In genomic region chr6:157223021-157223430, GRCh38 we compare ENCODE assay signal across 12 cellular contexts.
DNase-seq lines count a peak whose midpoint lies in the region; ATAC-seq, FAIRE-seq and TF ChIP-seq lines count a peak whose summit lies in the region.
"Had no signal": no experiment of that assay in that cellular context is flagged by ENCODE, and none has a peak within 500 bp of the region (broad histone marks: within the 10 kb centered on the region; RNA-seq: fewer than 3 reads in every experiment).

No MANE protein-coding gene starts in this region.

- POLR2A ChIA-PET in activated CD4-positive, alpha-beta memory T cell treated with anti-CD3 and anti-CD28 coated beads, Interleukin-2, amount 10 ng/mL, durations not matched to agents 7 days and 5 days (lab: Charles Lee) = interaction anchor here (1.2 kb wide), 3 partner anchors 12 to 100 kb away, joined by 4 to 7 read pairs (median 4); partner anchors contain the start of gene TMEM242
- POLR2A ChIA-PET in activated CD4-positive, alpha-beta memory T cell treated with anti-CD3 and anti-CD28 coated beads for 36 hours (lab: Charles Lee) = interaction anchor here (0.9 to 1.8 kb wide), 2 partner anchors 9 to 13 kb away, joined by 3 to 4 read pairs; no protein-coding TSS in a partner anchor

- no peaks in the 10 kb centered on the region for H3K36me3 Mint-ChIP-seq in activated CD4-positive, alpha-beta memory T cell treated with anti-CD3 and anti-CD28 coated beads, Interleukin-2, amount 10 ng/mL, durations not matched to agents 7 days and 5 days (ENCODE audit: low read depth)
- H3K36me3 Mint-ChIP-seq in activated CD4-positive, alpha-beta memory T cell treated with anti-CD3 and anti-CD28 coated beads for 36 hours = no peaks in the 10 kb centered on the region
- H3K36me3 Mint-ChIP-seq: brain had no signal

- H3K9me3 Mint-ChIP-seq in activated CD4-positive, alpha-beta memory T cell treated with anti-CD3 and anti-CD28 coated beads, Interleukin-2, amount 10 ng/mL, durations not matched to agents 7 days and 5 days = no peaks in the 10 kb centered on the region
- no peaks in the 10 kb centered on the region for H3K9me3 Mint-ChIP-seq in activated CD4-positive, alpha-beta memory T cell treated with anti-CD3 and anti-CD28 coated beads for 36 hours

- no peak overlapping the region for H3K4me3 Mint-ChIP-seq in activated CD4-positive, alpha-beta memory T cell treated with anti-CD3 and anti-CD28 coated beads, Interleukin-2, amount 10 ng/mL, durations not matched to agents 7 days and 5 days
- no peak overlapping the region for H3K4me3 Mint-ChIP-seq in activated CD4-positive, alpha-beta memory T cell treated with anti-CD3 and anti-CD28 coated beads for 36 hours
- H3K4me3 Mint-ChIP-seq: brain had no signal

- H3K4me3 ChIP-seq in spleen (peak overlapping the region in 1 of 8 donors; percentile 44), stomach (no peak overlapping the region)
- H3K4me3 ChIP-seq: esophagus squamous epithelium had no signal

- 27 to 69% (median 36%) methylated on average over 2 to 11 of the region's 11 CpGs for WGBS in spleen, 5 donors
- 80 to 89% (median 82%) methylated on average over 10 to 11 of the region's 11 CpGs for WGBS in stomach, 5 donors

- H3K27ac Mint-ChIP-seq in activated CD4-positive, alpha-beta memory T cell treated with anti-CD3 and anti-CD28 coated beads, Interleukin-2, amount 10 ng/mL, durations not matched to agents 7 days and 5 days = peak overlapping the region; percentile 45
- no peak overlapping the region for H3K27ac Mint-ChIP-seq in activated CD4-positive, alpha-beta memory T cell treated with anti-CD3 and anti-CD28 coated beads for 36 hours

- TF ChIP-seq CTCF in spleen (IDR thresholded peaks at IDR 0.05 in 8 of 11, conservative IDR thresholded peaks at IDR 0.05 in 3 of 11) (no peak), stomach (IDR thresholded peaks at IDR 0.05) (no peak)

- TF ChIP-seq EP300 in stomach (IDR thresholded peaks at IDR 0.05) = no peak

- DNase-seq in activated CD4-positive, alpha-beta memory T cell treated with anti-CD3 and anti-CD28 coated beads, Interleukin-2, amount 10 ng/mL, durations not matched to agents 7 days and 5 days = no peak
- no peak for DNase-seq in activated CD4-positive, alpha-beta memory T cell treated with anti-CD3 and anti-CD28 coated beads for 36 hours
- peak; percentile 52 for DNase-seq in SKM-1 treated with dmso at 0.1 percent for 144 hours (lab: John Stamatoyannopoulos, UW; ENCODE audit: unreplicated experiment)
- DNase-seq in spleen = peak; percentile 79
- no peak for DNase-seq in HTR-8/SVneo (ENCODE audit: insufficient read length, low spot score)
- DNase-seq in stomach = no peak
- DNase-seq in globus pallidus (ENCODE audit: low spot score) = no peak
- DNase-seq: activated CD4-positive, alpha-beta T cell treated with anti-CD3 and anti-CD28 coated beads for 4 hours; esophagus squamous epithelium had no signal

- H3K9me3 ChIP-seq in spleen (no peaks in the 10 kb centered on the region), stomach (no peaks in the 10 kb centered on the region)
- H3K9me3 ChIP-seq: esophagus squamous epithelium had no signal

- TF ChIP-seq POLR2A in spleen (IDR thresholded peaks at IDR 0.05) = no peak
- TF ChIP-seq POLR2A in stomach (IDR thresholded peaks at IDR 0.05) = no peak

- intact Hi-C loops in activated CD4-positive, alpha-beta memory T cell treated with anti-CD3 and anti-CD28 coated beads for 36 hours (cut with micrococcal nuclease) = loop anchor here (5.0 kb wide), 1 partner anchor 121 kb away; no protein-coding TSS in a partner anchor
- intact Hi-C loops in spleen (cut with DNase I; ENCODE audit: low total_unique reads) = no loop called here
- intact Hi-C loops in stomach (cut with DNase I; ENCODE audit: low total_unique reads) = loop anchor here (10.0 kb wide), 1 partner anchor 52 kb away; no protein-coding TSS in a partner anchor

- no peaks in the 10 kb centered on the region for H3K27me3 Mint-ChIP-seq in activated CD4-positive, alpha-beta memory T cell treated with anti-CD3 and anti-CD28 coated beads, Interleukin-2, amount 10 ng/mL, durations not matched to agents 7 days and 5 days
- H3K27me3 Mint-ChIP-seq in activated CD4-positive, alpha-beta memory T cell treated with anti-CD3 and anti-CD28 coated beads for 36 hours = no peaks in the 10 kb centered on the region

- peaks cover 0 to 3% (median 0%) of the 10 kb centered on the region in 7 donors for H3K27me3 ChIP-seq in spleen (replicated peaks in 1 of 7)
- no peaks in the 10 kb centered on the region for H3K27me3 ChIP-seq in stomach
- H3K27me3 ChIP-seq: esophagus squamous epithelium had no signal

- ATAC-seq in HG02763 (IDR thresholded peaks at IDR 0.05; ENCODE audit: unreplicated experiment) = peak; percentile 38
- ATAC-seq: sciatic nerve had no signal

- no peak for FAIRE-seq in HTR-8/SVneo (lab: Jason Lieb, UNC)

- H3K36me3 ChIP-seq in spleen = no peaks in the 10 kb centered on the region
- H3K36me3 ChIP-seq in stomach = no peaks in the 10 kb centered on the region
- H3K36me3 ChIP-seq: esophagus squamous epithelium had no signal

- H3K4me1 ChIP-seq in spleen (peaks cover 11 to 75% (median 48%) of the 10 kb centered on the region in 6 donors), stomach (peaks cover 0 to 53% (median 23%) of the 10 kb centered on the region in 4 donors)

- H3K27ac ChIP-seq in spleen = peak overlapping the region in 1 of 8 donors; percentile 13
- no peak overlapping the region for H3K27ac ChIP-seq in stomach
- H3K27ac ChIP-seq: esophagus squamous epithelium had no signal

- CTCF ChIA-PET in activated CD4-positive, alpha-beta memory T cell treated with anti-CD3 and anti-CD28 coated beads, Interleukin-2, amount 10 ng/mL, durations not matched to agents 7 days and 5 days (lab: Charles Lee) = interaction anchor here (0.5 to 1.3 kb wide), 6 partner anchors 13 to 1596 kb away, joined by 3 to 13 read pairs (median 4); partner anchors contain the start of gene EZR
- CTCF ChIA-PET in activated CD4-positive, alpha-beta memory T cell treated with anti-CD3 and anti-CD28 coated beads for 36 hours (lab: Charles Lee) = interaction anchor here (4.4 kb wide), 1 partner anchor 13 kb away, joined by 24 read pairs; no protein-coding TSS in a partner anchor

- peaks cover 52% of the 10 kb centered on the region for H3K4me1 Mint-ChIP-seq in activated CD4-positive, alpha-beta memory T cell treated with anti-CD3 and anti-CD28 coated beads, Interleukin-2, amount 10 ng/mL, durations not matched to agents 7 days and 5 days
- H3K4me1 Mint-ChIP-seq in activated CD4-positive, alpha-beta memory T cell treated with anti-CD3 and anti-CD28 coated beads for 36 hours (ENCODE audit: low read depth) = peaks cover 44% of the 10 kb centered on the region

Comparison
In these comparisons a context has a peak if more than half of its experiments do, and no peak if none do; other contexts are left out.
1. DNase-seq: peak in SKM-1 treated with dmso at 0.1 percent for 144 hours (single experiment) and spleen (single experiment); none in activated CD4-positive, alpha-beta memory T cell treated with anti-CD3 and anti-CD28 coated beads, Interleukin-2, amount 10 ng/mL, durations not matched to agents 7 days and 5 days (single experiment), activated CD4-positive, alpha-beta memory T cell treated with anti-CD3 and anti-CD28 coated beads for 36 hours (single experiment), HTR-8/SVneo (single experiment), stomach (single experiment) and globus pallidus (single experiment).